In the genomic region with DNA sequence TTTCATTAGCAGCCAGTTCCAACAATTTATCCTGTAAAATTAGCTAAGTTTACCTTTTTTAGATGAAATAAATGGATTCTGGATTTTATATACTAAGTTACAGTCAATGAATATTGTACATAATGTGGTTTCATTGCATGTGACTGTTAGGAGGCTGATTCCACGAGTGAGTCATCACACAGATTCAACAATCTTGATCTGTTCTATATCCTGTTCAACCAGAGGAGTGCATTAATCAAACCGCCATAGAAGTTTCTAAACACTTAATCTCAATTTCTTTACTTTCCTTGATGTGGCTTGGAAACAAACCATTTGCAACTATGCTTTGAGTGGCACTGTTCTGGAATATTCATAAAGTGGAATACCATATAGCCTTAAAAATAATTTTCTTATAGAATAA, we compare ENCODE assay signal across 10 cellular contexts. TPM values are rescaled to one million over a fixed set of nuclear protein-coding genes. Genes with fewer than 3 reads are reported as not detected.
DNase-seq lines count a peak whose midpoint lies in the region; ATAC-seq, FAIRE-seq and TF ChIP-seq lines count a peak whose summit lies in the region.
"Had no signal": no experiment of that assay in that cellular context is flagged by ENCODE, and none has a peak within 500 bp of the region (broad histone marks: within the 10 kb centered on the region; RNA-seq: fewer than 3 reads in every experiment).

No MANE protein-coding gene starts in this region.

- H3K9me3 Mint-ChIP-seq in activated CD8-positive, alpha-beta T cell treated with anti-CD3 and anti-CD28 coated beads, Interleukin-2, amount 10 ng/mL, durations not matched to agents 7 days and 5 days (ENCODE audit: insufficient read depth) = no peaks in the 10 kb centered on the region
- no peaks in the 10 kb centered on the region for H3K9me3 Mint-ChIP-seq in stimulated activated memory B cell treated with anti-CD40 and anti-IgM and Interleukin-4, amounts not matched to agents 10 μg/mL and 1 μg/mL and 100 μg/mL, for 72 hours
- H3K9me3 Mint-ChIP-seq in mesothelial cell of epicardium = no peaks in the 10 kb centered on the region

- H3K4me3 ChIP-seq in BJ (ENCODE audit: low read depth, low read length) (no peak overlapping the region), keratinocyte (ENCODE audit: control insufficient read depth in 2 of 3, extremely low read depth in 1 of 3, insufficient read depth in 2 of 3, low read depth in 1 of 3, low read length in 3 of 3) (no peak overlapping the region)

- POLR2A ChIA-PET in BJ (lab: Charles Lee) = no interaction called here
- POLR2A ChIA-PET in activated CD8-positive, alpha-beta T cell treated with anti-CD3 and anti-CD28 coated beads, Interleukin-2, amount 10 ng/mL, durations not matched to agents 7 days and 5 days (lab: Charles Lee) = no interaction called here

- H3K79me2 ChIP-seq in keratinocyte (ENCODE audit: control insufficient read depth, insufficient read depth, low read length) = peaks cover 22% of the 10 kb centered on the region

- no peaks in the 10 kb centered on the region for H3K9me1 ChIP-seq in keratinocyte (ENCODE audit: control insufficient read depth, extremely low read depth, insufficient read depth, low read length)

- H3K9ac ChIP-seq in keratinocyte (ENCODE audit: control insufficient read depth, extremely low read depth, insufficient read depth, low read length) = peak overlapping the region; percentile 45

- peak overlapping the region; percentile 41 for H3K4me2 ChIP-seq in keratinocyte (ENCODE audit: control insufficient read depth, extremely low read depth, insufficient read depth, low read depth, low read length)

- TF ChIP-seq CTCF in BJ (IDR thresholded peaks at IDR 0.05; ENCODE audit: insufficient read depth, low read depth, low read length) (no peak), keratinocyte (optimal IDR thresholded peaks at IDR 0.05 in 1 of 3, IDR thresholded peaks at IDR 0.05 in 1 of 3, conservative IDR thresholded peaks at IDR 0.05 in 1 of 3; ENCODE audit: extremely low read depth in 1 of 3, insufficient read depth in 2 of 3, low read length in 3 of 3) (no peak), mesothelial cell of epicardium (IDR thresholded peaks at IDR 0.05; ENCODE audit: unreplicated experiment) (no peak)

- H3K4me3 Mint-ChIP-seq in activated CD8-positive, alpha-beta T cell treated with anti-CD3 and anti-CD28 coated beads, Interleukin-2, amount 10 ng/mL, durations not matched to agents 7 days and 5 days = no peak overlapping the region
- no peak overlapping the region for H3K4me3 Mint-ChIP-seq in stimulated activated memory B cell treated with anti-CD40 and anti-IgM and Interleukin-4, amounts not matched to agents 10 μg/mL and 1 μg/mL and 100 μg/mL, for 72 hours
- no peak overlapping the region for H3K4me3 Mint-ChIP-seq in mesothelial cell of epicardium

- H3K27me3 ChIP-seq in BJ (ENCODE audit: control insufficient read depth, insufficient read depth, low read length) (no peaks in the 10 kb centered on the region), keratinocyte (ENCODE audit: control insufficient read depth, extremely low read depth, insufficient read depth, low read length) (no peaks in the 10 kb centered on the region)

- H3K36me3 Mint-ChIP-seq in activated CD8-positive, alpha-beta T cell treated with anti-CD3 and anti-CD28 coated beads, Interleukin-2, amount 10 ng/mL, durations not matched to agents 7 days and 5 days (ENCODE audit: low read depth) = peaks cover 22% of the 10 kb centered on the region
- peaks cover 23% of the 10 kb centered on the region for H3K36me3 Mint-ChIP-seq in stimulated activated memory B cell treated with anti-CD40 and anti-IgM and Interleukin-4, amounts not matched to agents 10 μg/mL and 1 μg/mL and 100 μg/mL, for 72 hours
- peaks cover 3% of the 10 kb centered on the region for H3K36me3 Mint-ChIP-seq in mesothelial cell of epicardium

- H3K4me1 ChIP-seq in keratinocyte (ENCODE audit: control insufficient read depth, extremely low read depth, insufficient read depth, low read length) = peaks cover 10% of the 10 kb centered on the region

- H3K36me3 ChIP-seq in BJ (ENCODE audit: control insufficient read depth, insufficient read depth, low read length) (no peaks in the 10 kb centered on the region), keratinocyte (ENCODE audit: control insufficient read depth in 2 of 2, extremely low read depth in 1 of 2, insufficient read depth in 2 of 2, low read length in 2 of 2) (peaks cover 0 to 3% of the 10 kb centered on the region in 2 experiments)

- peaks cover 20% of the 10 kb centered on the region for H3K4me1 Mint-ChIP-seq in activated CD8-positive, alpha-beta T cell treated with anti-CD3 and anti-CD28 coated beads, Interleukin-2, amount 10 ng/mL, durations not matched to agents 7 days and 5 days (ENCODE audit: low read depth)
- H3K4me1 Mint-ChIP-seq in stimulated activated memory B cell treated with anti-CD40 and anti-IgM and Interleukin-4, amounts not matched to agents 10 μg/mL and 1 μg/mL and 100 μg/mL, for 72 hours = peaks cover 14% of the 10 kb centered on the region
- peaks cover 5% of the 10 kb centered on the region for H3K4me1 Mint-ChIP-seq in mesothelial cell of epicardium

- H4K20me1 ChIP-seq in keratinocyte (ENCODE audit: control insufficient read depth, extremely low read depth, insufficient read depth, low read length) = no peaks in the 10 kb centered on the region

- peak; percentile 76 for ATAC-seq in activated CD8-positive, alpha-beta T cell treated with anti-CD3 and anti-CD28 coated beads, Interleukin-2, amount 10 ng/mL, durations not matched to agents 7 days and 5 days
- ATAC-seq in stimulated activated memory B cell treated with anti-CD40 and anti-IgM and Interleukin-4, amounts not matched to agents 10 μg/mL and 1 μg/mL and 100 μg/mL, for 72 hours = no peak

- H3K9me3 ChIP-seq in keratinocyte (ENCODE audit: control insufficient read depth, low read depth, low read length) = no peaks in the 10 kb centered on the region

- H2AFZ ChIP-seq in keratinocyte (ENCODE audit: control insufficient read depth, low read length) = no peak overlapping the region

- dilution Hi-C loops in keratinocyte (cut with MboI; ENCODE audit: extremely low pct_ligation_motif_present, low sequenced_read_pairs) = no loop called here

- H3K27ac Mint-ChIP-seq in activated CD8-positive, alpha-beta T cell treated with anti-CD3 and anti-CD28 coated beads, Interleukin-2, amount 10 ng/mL, durations not matched to agents 7 days and 5 days = no peak overlapping the region
- no peak overlapping the region for H3K27ac Mint-ChIP-seq in stimulated activated memory B cell treated with anti-CD40 and anti-IgM and Interleukin-4, amounts not matched to agents 10 μg/mL and 1 μg/mL and 100 μg/mL, for 72 hours
- no peak overlapping the region for H3K27ac Mint-ChIP-seq in mesothelial cell of epicardium

- no peaks in the 10 kb centered on the region for H3K27me3 Mint-ChIP-seq in activated CD8-positive, alpha-beta T cell treated with anti-CD3 and anti-CD28 coated beads, Interleukin-2, amount 10 ng/mL, durations not matched to agents 7 days and 5 days (ENCODE audit: low read depth)
- H3K27me3 Mint-ChIP-seq in stimulated activated memory B cell treated with anti-CD40 and anti-IgM and Interleukin-4, amounts not matched to agents 10 μg/mL and 1 μg/mL and 100 μg/mL, for 72 hours = no peaks in the 10 kb centered on the region
- H3K27me3 Mint-ChIP-seq in mesothelial cell of epicardium (ENCODE audit: low read depth) = no peaks in the 10 kb centered on the region

- peak; percentile 63 for FAIRE-seq in keratinocyte (lab: Jason Lieb, UNC)

- peak overlapping the region; percentile 87 for H3K27ac ChIP-seq in keratinocyte (ENCODE audit: control insufficient read depth, insufficient read depth, low read length)

- CTCF ChIA-PET in BJ (lab: Yijun Ruan, JAX) = interaction anchor here (0.9 to 1.3 kb wide), 2 partner anchors 9 to 13 kb away, joined by 4 to 5 read pairs; no protein-coding TSS in a partner anchor
- CTCF ChIA-PET in activated CD8-positive, alpha-beta T cell treated with anti-CD3 and anti-CD28 coated beads, Interleukin-2, amount 10 ng/mL, durations not matched to agents 7 days and 5 days (lab: Charles Lee) = interaction anchor here (1.7 kb wide), 1 partner anchor 18 kb away, joined by 4 read pairs; no protein-coding TSS in a partner anchor

- DNase-seq in BJ (ENCODE audit: low read depth) (peak; percentile 14), HS-5 (ENCODE audit: low read depth) (peak; percentile 67), keratinocyte (ENCODE audit: low read depth, low spot score) (no peak), cerebellum (ENCODE audit: low spot score) (no peak), mesothelial cell of epicardium (ENCODE audit: low spot score in 2 of 2, unreplicated experiment in 2 of 2) (no peak)
- no peak for DNase-seq in activated CD8-positive, alpha-beta T cell treated with anti-CD3 and anti-CD28 coated beads, Interleukin-2, amount 10 ng/mL, durations not matched to agents 7 days and 5 days
- DNase-seq in activated CD4-positive, CD25-positive, alpha-beta regulatory T cell (lab: John Stamatoyannopoulos, UW) = no peak
- DNase-seq: effector CD4-positive, alpha-beta T cell; NCI-H146 had no signal

RNA-seq across cellular contexts. Expression of gene DNAJC13, which starts 15.3 kb away (rescaled TPM):
- 21.7 and 42.7 TPM in 2 replicates for polyA plus RNA-seq in BJ (2011; rRNA removed)
- 48.0 and 52.8 TPM in 2 replicates for polyA minus RNA-seq in BJ (2011; rRNA and poly(A)+ RNA removed)
- total RNA-seq in activated CD8-positive, alpha-beta T cell treated with anti-CD3 and anti-CD28 coated beads, Interleukin-2, amount 10 ng/mL, durations not matched to agents 7 days and 5 days = 10 to 100 TPM; 34.3 to 38.4 TPM
- polyA plus RNA-seq in keratinocyte = 18.4 to 24.3 TPM (median 19.0 TPM) in 3 replicates
- 12.3 TPM for polyA plus RNA-seq in keratinocyte (2011; ENCODE audit: low read depth)
- 11.0 and 20.7 TPM in 2 replicates for polyA plus RNA-seq in keratinocyte (2011; cell fraction: cytosol; rRNA removed)
- 26.1 and 31.9 TPM in 2 replicates for polyA plus RNA-seq in keratinocyte (2011; cell fraction: nucleus; rRNA removed)
- polyA plus RNA-seq in keratinocyte (2012; ENCODE audit: low replicate concordance) = 7.3 and 17.1 TPM in 2 replicates
- polyA minus RNA-seq in keratinocyte = 11.0 to 49.9 TPM (median 25.7 TPM) in 3 replicates
- 27.6 TPM for polyA minus RNA-seq in keratinocyte (2011; cell fraction: cytosol; rRNA and poly(A)+ RNA removed)
- 52.0 and 84.2 TPM in 2 replicates for polyA minus RNA-seq in keratinocyte (2011; cell fraction: nucleus; rRNA and poly(A)+ RNA removed)
- 78.2 TPM for total RNA-seq in cerebellum
- total RNA-seq in mesothelial cell of epicardium = 34.2 to 37.8 TPM (median 37.6 TPM) in 3 replicates

Comparison
In these comparisons a context has a peak if more than half of its experiments do, and no peak if none do; other contexts are left out.
1. DNase-seq: peak in BJ (single experiment) and HS-5 (single experiment); none in activated CD8-positive, alpha-beta T cell treated with anti-CD3 and anti-CD28 coated beads, Interleukin-2, amount 10 ng/mL, durations not matched to agents 7 days and 5 days (single experiment), keratinocyte (single experiment), cerebellum (single experiment), mesothelial cell of epicardium (0 of 2) and activated CD4-positive, CD25-positive, alpha-beta regulatory T cell (0 of 4).